Comparison of ENCODE assay signal across 13 cellular contexts in genomic region chr16:66205287-66206167, GRCh38.
A peak's percentile ranks its signal among the peaks of the same experiment; 100 is the strongest.
DNase-seq lines count a peak whose midpoint lies in the region; ATAC-seq and TF ChIP-seq lines count a peak whose summit lies in the region.
"Had no signal": no experiment of that assay in that cellular context is flagged by ENCODE, and none has a peak within 500 bp of the region (broad histone marks: within the 10 kb centered on the region; RNA-seq: fewer than 3 reads in every experiment).

No MANE protein-coding gene starts in this region.

- DNase-seq in GM23248 (peak; percentile 70), NCI-H1092 treated with DMSO at 0.1 percent for 48 hours (lab: John Stamatoyannopoulos, UW) (peak; percentile 71), astrocyte of the spinal cord (ENCODE audit: low read depth, low spot score) (peak; percentile 3), NCI-H524 treated with DMSO at 0.1 percent for 48 hours (lab: John Stamatoyannopoulos, UW) (no peak), esophagus squamous epithelium (lab: John Stamatoyannopoulos, UW) (no peak)
- no peak for DNase-seq in T-helper 2 cell treated with Interferon-gamma antibody and Interleukin-4, amounts not matched to agents 5 μg/mL and 100 μg/mL, for 36 hours (ENCODE audit: low spot score)
- DNase-seq: DND-41, naive B cell, NCI-H2171 treated with DMSO at 0.1 percent for 48 hours had no signal

- no peaks in the 10 kb centered on the region for H3K4me1 Mint-ChIP-seq in T-helper 2 cell treated with Interferon-gamma antibody and Interleukin-4, amounts not matched to agents 5 μg/mL and 100 μg/mL, for 36 hours (ENCODE audit: low read depth)
- H3K4me1 Mint-ChIP-seq: naive B cell; stimulated activated memory B cell treated with anti-CD40 and anti-IgM and Interleukin-4, amounts not matched to agents 10 μg/mL and 1 μg/mL and 100 μg/mL, for 72 hours had no signal

- H2AFZ ChIP-seq in GM23248: no peak overlapping the region

- H3K4me3 ChIP-seq in GM23248 (no peak overlapping the region), astrocyte of the spinal cord (ENCODE audit: low read depth, low read length) (no peak overlapping the region), neutrophil (ENCODE audit: low read depth in 1 of 2, low read length in 1 of 2) (peak overlapping the region; percentile 26 to 33), esophagus squamous epithelium (no peak overlapping the region)

- H4K20me1 ChIP-seq in GM23248 (ENCODE audit: insufficient read depth): no peaks in the 10 kb centered on the region

- no peaks in the 10 kb centered on the region for H3K9me3 Mint-ChIP-seq in T-helper 2 cell treated with Interferon-gamma antibody and Interleukin-4, amounts not matched to agents 5 μg/mL and 100 μg/mL, for 36 hours
- H3K9me3 Mint-ChIP-seq: stimulated activated memory B cell treated with anti-CD40 and anti-IgM and Interleukin-4, amounts not matched to agents 10 μg/mL and 1 μg/mL and 100 μg/mL, for 72 hours; T-helper 1 cell treated with Interleukin-12 subunit alpha and Interleukin-12 subunit beta and Interleukin-4 antibody, amounts not matched to agents 30 μg/mL and 1 μg/mL, for 36 hours had no signal

- H3K9me3 ChIP-seq in GM23248 (ENCODE audit: low read depth) (no peaks in the 10 kb centered on the region), neutrophil (no peaks in the 10 kb centered on the region), esophagus squamous epithelium (no peaks in the 10 kb centered on the region)

- no peak for ATAC-seq in HG03521 (IDR thresholded peaks at IDR 0.05; ENCODE audit: unreplicated experiment)
- ATAC-seq: stimulated activated memory B cell treated with anti-CD40 and anti-IgM and Interleukin-4, amounts not matched to agents 10 μg/mL and 1 μg/mL and 100 μg/mL, for 72 hours had no signal

- 69 to 78% methylated on average over 8 of the region's 8 CpGs for WGBS in GM23248 (ENCODE audit: low coverage in 1 of 2, low lambda C conversion rate in 2 of 2, missing lambda C conversion rate in 2 of 2), 2 experiments
- WGBS in esophagus squamous epithelium, 2 donors: 41 to 48% methylated on average over 8 of the region's 8 CpGs

- H3K4me2 ChIP-seq in GM23248 (ENCODE audit: unreplicated experiment): peak overlapping the region; percentile 33

- TF ChIP-seq POLR2A in esophagus squamous epithelium (IDR thresholded peaks at IDR 0.05): no peak

- no peak overlapping the region for H3K4me3 Mint-ChIP-seq in T-helper 2 cell treated with Interferon-gamma antibody and Interleukin-4, amounts not matched to agents 5 μg/mL and 100 μg/mL, for 36 hours
- H3K4me3 Mint-ChIP-seq: naive B cell; stimulated activated memory B cell treated with anti-CD40 and anti-IgM and Interleukin-4, amounts not matched to agents 10 μg/mL and 1 μg/mL and 100 μg/mL, for 72 hours; T-helper 1 cell treated with Interleukin-12 subunit alpha and Interleukin-12 subunit beta and Interleukin-4 antibody, amounts not matched to agents 30 μg/mL and 1 μg/mL, for 36 hours had no signal

- peaks cover 23% of the 10 kb centered on the region for H3F3A ChIP-seq in GM23248 (ENCODE audit: insufficient read depth)

- H3K4me1 ChIP-seq in GM23248 (ENCODE audit: insufficient read depth) (peaks cover 24% of the 10 kb centered on the region), neutrophil (ENCODE audit: control insufficient read depth in 1 of 2, insufficient read depth in 1 of 2, low read depth in 1 of 2, low read length in 1 of 2) (peaks cover 41 to 42% of the 10 kb centered on the region in 2 experiments), esophagus squamous epithelium (no peaks in the 10 kb centered on the region)

- no peaks in the 10 kb centered on the region for H3K27me3 Mint-ChIP-seq in T-helper 2 cell treated with Interferon-gamma antibody and Interleukin-4, amounts not matched to agents 5 μg/mL and 100 μg/mL, for 36 hours (ENCODE audit: low read depth)

- TF ChIP-seq CTCF in astrocyte of the spinal cord (IDR thresholded peaks at IDR 0.05; ENCODE audit: low read depth, low read length): no peak
- no peak for TF ChIP-seq CTCF in neutrophil (IDR thresholded peaks at IDR 0.05)
- no peak for TF ChIP-seq CTCF in esophagus squamous epithelium (IDR thresholded peaks at IDR 0.05)

- no peaks in the 10 kb centered on the region for H3K36me3 Mint-ChIP-seq in T-helper 2 cell treated with Interferon-gamma antibody and Interleukin-4, amounts not matched to agents 5 μg/mL and 100 μg/mL, for 36 hours (ENCODE audit: low read depth)
- H3K36me3 Mint-ChIP-seq: naive B cell; stimulated activated memory B cell treated with anti-CD40 and anti-IgM and Interleukin-4, amounts not matched to agents 10 μg/mL and 1 μg/mL and 100 μg/mL, for 72 hours had no signal

- H3K9me2 ChIP-seq in GM23248 (ENCODE audit: insufficient read depth): no peaks in the 10 kb centered on the region

- in situ Hi-C loops in GM23248 (cut with MboI) (no loop called here), astrocyte of the spinal cord (cut with HindIII; ENCODE audit: low sequenced_read_pairs) (no loop called here)

- no peak overlapping the region for H3K27ac Mint-ChIP-seq in T-helper 2 cell treated with Interferon-gamma antibody and Interleukin-4, amounts not matched to agents 5 μg/mL and 100 μg/mL, for 36 hours
- H3K27ac Mint-ChIP-seq: naive B cell; stimulated activated memory B cell treated with anti-CD40 and anti-IgM and Interleukin-4, amounts not matched to agents 10 μg/mL and 1 μg/mL and 100 μg/mL, for 72 hours; T-helper 1 cell treated with Interleukin-12 subunit alpha and Interleukin-12 subunit beta and Interleukin-4 antibody, amounts not matched to agents 30 μg/mL and 1 μg/mL, for 36 hours had no signal

- intact Hi-C loops in esophagus squamous epithelium (cut with DNase I): no loop called here

- H3K27me3 ChIP-seq in GM23248 (replicated peaks; ENCODE audit: insufficient read depth): no peaks in the 10 kb centered on the region
- no peaks in the 10 kb centered on the region for H3K27me3 ChIP-seq in neutrophil
- H3K27me3 ChIP-seq in esophagus squamous epithelium: no peaks in the 10 kb centered on the region

- H3K79me2 ChIP-seq in GM23248 (ENCODE audit: insufficient read depth): no peaks in the 10 kb centered on the region

- H3K27ac ChIP-seq in GM23248: no peak overlapping the region
- H3K27ac ChIP-seq in neutrophil: peak overlapping the region; percentile 85
- peak overlapping the region in 1 of 4 donors; percentile 59 for H3K27ac ChIP-seq in esophagus squamous epithelium

- no peak overlapping the region for H3K9ac ChIP-seq in GM23248

- H3K36me3 ChIP-seq in GM23248 (ENCODE audit: low read depth): no peaks in the 10 kb centered on the region
- no peaks in the 10 kb centered on the region for H3K36me3 ChIP-seq in neutrophil
- H3K36me3 ChIP-seq in esophagus squamous epithelium: no peaks in the 10 kb centered on the region

Comparison
In these comparisons a context has a peak if more than half of its experiments do, and no peak if none do; other contexts are left out.
1. DNase-seq: peak in GM23248 (single experiment), NCI-H1092 treated with DMSO at 0.1 percent for 48 hours (single experiment) and astrocyte of the spinal cord (single experiment); none in T-helper 2 cell treated with Interferon-gamma antibody and Interleukin-4, amounts not matched to agents 5 μg/mL and 100 μg/mL, for 36 hours (single experiment), NCI-H524 treated with DMSO at 0.1 percent for 48 hours (single experiment) and esophagus squamous epithelium (single experiment).
2. H3K4me3 ChIP-seq: peak in neutrophil (2 of 2); none in GM23248 (single experiment), astrocyte of the spinal cord (single experiment) and esophagus squamous epithelium (0 of 4).